17 cellular contexts compared by ENCODE assay signal in the genomic region with DNA sequence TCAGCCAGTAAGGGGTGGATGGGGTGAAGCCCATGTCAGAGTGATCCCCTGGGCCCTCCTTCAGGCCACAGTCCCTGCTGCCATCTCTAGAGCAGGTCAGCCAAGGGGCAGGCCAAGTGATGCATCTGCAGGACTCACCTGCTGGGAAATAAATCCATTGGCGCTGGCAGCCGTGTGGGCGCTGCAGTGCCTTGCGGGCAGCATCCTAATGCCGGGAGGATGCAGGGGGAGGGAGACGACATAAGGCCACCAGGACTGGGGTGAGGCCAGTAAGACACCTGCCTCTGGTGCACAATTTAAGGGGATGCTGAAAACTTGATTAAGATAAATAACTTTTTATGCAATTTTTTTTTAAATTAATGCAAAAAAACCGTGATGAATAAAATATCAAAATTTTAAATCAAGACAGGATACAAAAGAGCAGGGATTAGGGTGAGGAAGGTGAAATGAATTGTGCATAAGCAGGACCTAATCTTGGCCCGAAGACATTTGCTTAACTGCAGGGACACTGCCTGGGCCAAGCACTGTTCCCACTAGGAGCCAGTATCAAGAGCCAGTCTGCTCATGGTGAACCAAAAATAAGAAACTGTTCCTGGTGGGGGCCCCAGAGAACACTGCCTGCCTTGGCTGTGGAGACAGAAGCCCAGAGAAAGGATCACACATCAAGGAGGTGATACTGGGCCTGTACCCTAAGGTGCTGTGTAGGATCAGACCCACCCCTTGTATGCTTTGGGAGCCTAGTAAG.
DNase-seq lines count a peak whose midpoint lies in the region; ATAC-seq and TF ChIP-seq lines count a peak whose summit lies in the region.
"Had no signal": no experiment of that assay in that cellular context is flagged by ENCODE, and none has a peak within 500 bp of the region (broad histone marks: within the 10 kb centered on the region; RNA-seq: fewer than 3 reads in every experiment).

No MANE protein-coding gene starts in this region.

- peaks cover 4% of the 10 kb centered on the region for H3K4me1 ChIP-seq in Panc1 (ENCODE audit: control insufficient read depth, insufficient read depth, low read length)
- H3K4me1 ChIP-seq: BLaER1, Caco-2 had no signal

- CTCF ChIA-PET in Panc1 (lab: Charles Lee) = no interaction called here

- 0 out of 2 replicates have a peak, but pooled peaks have one; percentile 62 for ATAC-seq in Panc1
- ATAC-seq in HG02852 (IDR thresholded peaks at IDR 0.05; ENCODE audit: unreplicated experiment) = no peak
- ATAC-seq: CD8-positive, alpha-beta T cell; GM12878; GM23338 had no signal

- no peaks in the 10 kb centered on the region for H3K9me3 ChIP-seq in Panc1 (ENCODE audit: control insufficient read depth, insufficient read depth, low read depth, low read length)
- H3K9me3 ChIP-seq: BLaER1, Caco-2 had no signal

- intact Hi-C loops in Panc1 (cut with micrococcal nuclease; ENCODE audit: unreplicated experiment) = no loop called here

- DNase-seq in G401 (ENCODE audit: low spot score) (peak; percentile 90), Panc1 (ENCODE audit: low read depth, low spot score) (no peak), cerebellum (ENCODE audit: low spot score) (peak; percentile 64), ureter (ENCODE audit: low spot score) (no peak), LoVo (ENCODE audit: low spot score) (no peak)
- DNase-seq: Caco-2; CD4-positive, CD25-positive, alpha-beta regulatory T cell; CD8-positive, alpha-beta T cell; DMS153; DND-41; GDM1; HCEC 1CT had no signal

- in situ Hi-C loops in G401 (cut with HindIII; ENCODE audit: low sequenced_read_pairs) = no loop called here
- in situ Hi-C loops in Panc1 (cut with HindIII; ENCODE audit: low pct_unique_long_range_greater_than_20kb, low sequenced_read_pairs) = no loop called here

- POLR2A ChIA-PET in Panc1 (lab: Charles Lee) = no interaction called here

- no peak for TF ChIP-seq CTCF in Panc1 (IDR thresholded peaks at IDR 0.05)

- no peak overlapping the region for H3K27ac ChIP-seq in Panc1 (ENCODE audit: low read length)
- H3K27ac ChIP-seq: BLaER1, C4-2B had no signal

- H3K36me3 ChIP-seq in Panc1 (ENCODE audit: control insufficient read depth, insufficient read depth, low read length) = no peaks in the 10 kb centered on the region
- H3K36me3 ChIP-seq: BLaER1 had no signal

- BruUV-seq in Panc1 (replicated peaks; lab: Mats Ljungman, UMichigan) = no TSS peak

- peaks cover 2% of the 10 kb centered on the region; the same call in 1 of the 2 replicates for H3K27me3 ChIP-seq in Panc1 (ENCODE audit: control insufficient read depth, insufficient read depth, low read length)
- H3K27me3 ChIP-seq: BLaER1 had no signal

- no peak overlapping the region for H3K4me3 ChIP-seq in Panc1 (ENCODE audit: low read depth in 2 of 2, low read length in 2 of 2)
- H3K4me3 ChIP-seq: BLaER1, GM12878, GM23338 had no signal

Comparison
In these comparisons a context has a peak if more than half of its experiments do, and no peak if none do; other contexts are left out.
1. DNase-seq: peak in G401 (single experiment) and cerebellum (single experiment); none in Panc1 (single experiment), ureter (single experiment) and LoVo (single experiment).